In the genomic region with DNA sequence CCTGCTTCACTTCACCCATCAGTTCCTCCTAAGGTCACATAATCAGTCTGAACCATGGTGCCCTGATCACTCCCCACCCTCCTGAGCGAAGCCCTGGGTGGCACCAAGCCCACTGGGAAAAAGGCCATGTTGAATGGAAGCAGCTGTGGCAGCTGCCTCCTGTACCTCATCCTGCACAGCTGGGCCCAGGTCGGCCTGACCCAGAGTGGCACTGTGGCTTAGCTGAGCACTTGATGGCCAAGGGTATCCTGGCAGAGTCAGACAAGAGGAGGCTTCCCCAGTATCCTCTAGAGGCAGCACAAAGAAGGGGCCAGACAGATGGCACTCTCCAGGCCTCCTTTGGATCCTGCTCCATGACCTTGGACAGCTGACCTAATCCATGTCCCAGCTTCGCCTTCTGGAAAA, we compare ENCODE assay signal across 18 cellular contexts.
"Had no signal": no experiment of that assay in that cellular context is flagged by ENCODE, and none has a peak within 500 bp of the region (broad histone marks: within the 10 kb centered on the region; RNA-seq: fewer than 3 reads in every experiment).

No MANE protein-coding gene starts in this region.

- H3K9me3 Mint-ChIP-seq: activated T-cell treated with anti-CD3 and anti-CD28 coated beads, Interleukin-2, amount 50 U/mL, for 72 hours; central memory CD8-positive, alpha-beta T cell; effector memory CD8-positive, alpha-beta T cell; naive thymus-derived CD4-positive, alpha-beta T cell; stimulated activated naive CD8-positive, alpha-beta T cell treated with anti-CD3 and anti-CD28 coated beads, Interleukin-15, amount 100 ng/mL, for 72 hours had no signal

- H3K27ac ChIP-seq: adrenal gland, epithelial cell of prostate, right lobe of liver, testis had no signal

- H3K4me1 Mint-ChIP-seq: central memory CD8-positive, alpha-beta T cell had no signal

- H3K36me3 ChIP-seq: adrenal gland, right lobe of liver had no signal

- H3K27ac Mint-ChIP-seq: activated T-cell treated with anti-CD3 and anti-CD28 coated beads, Interleukin-2, amount 50 U/mL, for 72 hours; effector memory CD8-positive, alpha-beta T cell had no signal

- H3K27me3 ChIP-seq: right lobe of liver, testis had no signal

- H3K4me1 ChIP-seq: right lobe of liver had no signal

- H3K9me3 ChIP-seq: adrenal gland, right lobe of liver, testis had no signal

- H3K4me3 Mint-ChIP-seq: activated T-cell treated with anti-CD3 and anti-CD28 coated beads, Interleukin-2, amount 50 U/mL, for 72 hours; central memory CD8-positive, alpha-beta T cell; effector memory CD8-positive, alpha-beta T cell; naive thymus-derived CD4-positive, alpha-beta T cell; stimulated activated naive CD8-positive, alpha-beta T cell treated with anti-CD3 and anti-CD28 coated beads, Interleukin-15, amount 100 ng/mL, for 72 hours had no signal

- H3K4me3 ChIP-seq: adrenal gland, right lobe of liver, testis had no signal

- DNase-seq: activated CD4-positive, alpha-beta T cell treated with anti-CD3 and anti-CD28 coated beads for 1 hour; activated CD4-positive, alpha-beta T cell treated with anti-CD3 and anti-CD28 coated beads, Interleukin-2, amount 50 U/mL, for 48 hours; activated naive CD4-positive, alpha-beta T cell treated with Interleukin-2 at 50 U/mL for 16 hours; activated T-cell treated with anti-CD3 and anti-CD28 coated beads, Interleukin-2, amount 50 U/mL, for 72 hours; adrenal gland; cortex of kidney; effector memory CD8-positive, alpha-beta T cell; hippocampal formation; midbrain; naive thymus-derived CD4-positive, alpha-beta T cell; posterior cingulate gyrus; right lobe of liver; stimulated activated CD4-positive, alpha-beta T cell treated with anti-CD3 and anti-CD28 coated beads, Interleukin-4, amount 100 ng/mL, for 1 hour; stimulated activated naive CD8-positive, alpha-beta T cell treated with anti-CD3 and anti-CD28 coated beads, Interleukin-15, amount 100 ng/mL, for 72 hours; T-helper 9 cell; testis had no signal

- ATAC-seq: activated T-cell treated with anti-CD3 and anti-CD28 coated beads, Interleukin-2, amount 50 U/mL, for 72 hours; effector memory CD8-positive, alpha-beta T cell; naive thymus-derived CD4-positive, alpha-beta T cell; stimulated activated naive CD8-positive, alpha-beta T cell treated with anti-CD3 and anti-CD28 coated beads, Interleukin-15, amount 100 ng/mL, for 72 hours had no signal
